ENCODE assay signal across 8 cellular contexts in the genomic region with DNA sequence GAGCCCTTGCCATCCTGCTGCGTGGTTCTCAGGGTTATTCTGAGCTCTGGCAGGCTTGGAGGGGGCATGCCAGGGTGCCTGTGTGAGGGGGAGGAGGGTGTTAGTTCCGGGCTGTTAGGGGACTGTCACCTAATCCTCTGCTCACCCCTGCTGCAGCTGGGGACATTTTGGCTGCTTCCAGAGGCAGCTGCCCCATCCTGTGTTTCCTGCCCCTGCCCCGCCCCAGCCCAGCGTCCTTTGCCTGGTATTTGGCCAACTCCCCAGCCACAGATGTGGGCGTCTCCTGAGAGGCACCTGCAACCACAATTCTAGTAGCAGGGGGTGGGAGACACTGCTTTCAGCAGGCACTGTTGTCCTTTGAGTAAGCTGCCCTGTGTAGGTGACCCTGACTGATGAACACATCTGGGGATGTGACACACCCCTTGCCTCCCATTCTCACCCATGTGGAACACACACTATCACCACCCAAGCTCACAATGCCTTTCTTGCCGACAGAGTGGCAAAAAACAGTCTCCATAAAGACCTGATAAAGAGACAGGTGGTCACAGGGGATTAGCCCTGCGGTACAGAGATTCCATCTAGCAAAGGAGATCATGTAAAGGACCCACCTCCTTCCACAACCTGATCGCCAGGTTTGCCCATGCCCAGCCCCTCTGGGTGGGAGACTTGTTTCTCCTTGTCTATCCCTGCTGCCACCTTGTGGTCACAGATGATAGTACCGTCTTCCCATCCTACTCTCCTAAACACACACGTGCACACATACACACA. TPM values are rescaled to one million over a fixed set of nuclear protein-coding genes. Genes with fewer than 3 reads are reported as not detected.
DNase-seq lines count a peak whose midpoint lies in the region; ATAC-seq and TF ChIP-seq lines count a peak whose summit lies in the region.

A gene (minus strand): TSS at position 48 of the 768 bp plus-strand sequence. CDS start 35 bp downstream, at position 13.

- no peaks in the 10 kb centered on the region for H3K36me3 Mint-ChIP-seq in activated naive CD4-positive, alpha-beta T cell treated with anti-CD3 and anti-CD28 coated beads, Interleukin-2, amount 50 U/mL, for 24 hours

- peak within 1 kb of the TSS; percentile 69 for H3K4me3 Mint-ChIP-seq in activated naive CD4-positive, alpha-beta T cell treated with anti-CD3 and anti-CD28 coated beads, Interleukin-2, amount 50 U/mL, for 24 hours

- 9% methylated on average over 10 of the region's 10 CpGs for WGBS in prostate gland

- peaks cover 11% of the 10 kb centered on the region for H3F3A ChIP-seq in MM.1S (ENCODE audit: insufficient read depth, low read length)

- TF ChIP-seq POLR2A in prostate gland (IDR thresholded peaks at IDR 0.05) (no peak), vagina (IDR thresholded peaks at IDR 0.05) (no peak)

- H3K4me1 Mint-ChIP-seq in activated naive CD4-positive, alpha-beta T cell treated with anti-CD3 and anti-CD28 coated beads, Interleukin-2, amount 50 U/mL, for 24 hours: peaks cover 31% of the 10 kb centered on the region

- DNase-seq in GDM1 (lab: John Stamatoyannopoulos, UW) (peak; percentile 43), MM.1S (peak; percentile 67), SKM-1 treated with dmso at 0.1 percent for 144 hours (lab: John Stamatoyannopoulos, UW; ENCODE audit: unreplicated experiment) (peak; percentile 26), globus pallidus (ENCODE audit: low spot score) (peak; percentile 64), prostate gland (ENCODE audit: low spot score) (peak; percentile 89), vagina (ENCODE audit: extremely low spot score in 2 of 2) (no peak)

- intact Hi-C loops in prostate gland (cut with DNase I): no loop called here
- intact Hi-C loops in vagina (cut with DNase I): loop anchor here (10.0 kb wide), 1 partner anchor 162 kb away; no protein-coding TSS in a partner anchor

- H3K4me1 ChIP-seq in MM.1S (ENCODE audit: low read length) (peaks cover 12% of the 10 kb centered on the region), prostate gland (replicated peaks) (peaks cover 3% of the 10 kb centered on the region), vagina (peaks cover 32% of the 10 kb centered on the region)

- peak; percentile 75 for TF ChIP-seq CTCF in MM.1S (IDR thresholded peaks at IDR 0.05; ENCODE audit: low read length)
- peak; percentile 40 to 85 (median 69) for TF ChIP-seq CTCF in prostate gland (IDR thresholded peaks at IDR 0.05)
- peak in 2 of 3 experiments; percentile 27 to 69 for TF ChIP-seq CTCF in vagina (IDR thresholded peaks at IDR 0.05)

- H3K9me3 Mint-ChIP-seq in activated naive CD4-positive, alpha-beta T cell treated with anti-CD3 and anti-CD28 coated beads, Interleukin-2, amount 50 U/mL, for 24 hours: no peaks in the 10 kb centered on the region

- no peak within 1 kb of the TSS for H3K9ac ChIP-seq in MM.1S (ENCODE audit: low read length)

- no peaks in the 10 kb centered on the region for H4K20me1 ChIP-seq in MM.1S (ENCODE audit: insufficient read depth, low read length)

- H3K36me3 ChIP-seq in MM.1S (replicated peaks; ENCODE audit: insufficient read depth, low read length): no peaks in the 10 kb centered on the region
- H3K36me3 ChIP-seq in prostate gland: no peaks in the 10 kb centered on the region
- H3K36me3 ChIP-seq in vagina: no peaks in the 10 kb centered on the region

- no peak within 1 kb of the TSS for H3K27ac Mint-ChIP-seq in activated naive CD4-positive, alpha-beta T cell treated with anti-CD3 and anti-CD28 coated beads, Interleukin-2, amount 50 U/mL, for 24 hours

- H3K9me3 ChIP-seq in MM.1S (replicated peaks; ENCODE audit: insufficient read depth, low read length) (no peaks in the 10 kb centered on the region), prostate gland (no peaks in the 10 kb centered on the region), vagina (no peaks in the 10 kb centered on the region)

- no peaks in the 10 kb centered on the region for H3K79me2 ChIP-seq in MM.1S (ENCODE audit: low read length)

- H2AFZ ChIP-seq in MM.1S (ENCODE audit: low read length): peak within 1 kb of the TSS; percentile 43

- H3K27me3 ChIP-seq in MM.1S (replicated peaks; ENCODE audit: insufficient read depth, low read length) (no peaks in the 10 kb centered on the region), prostate gland (replicated peaks; ENCODE audit: insufficient read depth) (no peaks in the 10 kb centered on the region), vagina (no peaks in the 10 kb centered on the region)

- H3K9me2 ChIP-seq in MM.1S (replicated peaks; ENCODE audit: insufficient read depth, low read length): no peaks in the 10 kb centered on the region

- no peaks in the 10 kb centered on the region for H3K27me3 Mint-ChIP-seq in activated naive CD4-positive, alpha-beta T cell treated with anti-CD3 and anti-CD28 coated beads, Interleukin-2, amount 50 U/mL, for 24 hours

- H3K27ac ChIP-seq in MM.1S (ENCODE audit: low read length): peak within 1 kb of the TSS; percentile 12; the same call in 1 of the 2 replicates
- H3K27ac ChIP-seq in prostate gland: peak within 1 kb of the TSS in 1 of 2 donors; percentile 30
- H3K27ac ChIP-seq in vagina: peak within 1 kb of the TSS; percentile 42

- H3K4me3 ChIP-seq in MM.1S (ENCODE audit: low read length): peak within 1 kb of the TSS; percentile 37
- H3K4me3 ChIP-seq in prostate gland: no peak within 1 kb of the TSS
- no peak within 1 kb of the TSS for H3K4me3 ChIP-seq in vagina

- peak within 1 kb of the TSS; percentile 77 for H3K4me2 ChIP-seq in MM.1S (ENCODE audit: low read depth, low read length)

- no peak for ATAC-seq in GM21360 (IDR thresholded peaks at IDR 0.05; ENCODE audit: unreplicated experiment)

RNA-seq across cellular contexts. Expression of the gene that starts here (rescaled TPM):
- 1 to 10 TPM in 1 of 2 donors, under 1 TPM in 1; 0.64 to 1.0 TPM for total RNA-seq in prostate gland
- total RNA-seq in vagina: 0.98 TPM

Comparison
In these comparisons a context has a peak if more than half of its experiments do, and no peak if none do; other contexts are left out.
1. DNase-seq: peak in GDM1 (single experiment), MM.1S (single experiment), SKM-1 treated with dmso at 0.1 percent for 144 hours (single experiment), globus pallidus (single experiment) and prostate gland (single experiment); none in vagina (0 of 2).
2. Peak in every context shown above with its lines, with median percentiles within 50 percentile points of each other: CTCF ChIP-seq.